In the genomic region with DNA sequence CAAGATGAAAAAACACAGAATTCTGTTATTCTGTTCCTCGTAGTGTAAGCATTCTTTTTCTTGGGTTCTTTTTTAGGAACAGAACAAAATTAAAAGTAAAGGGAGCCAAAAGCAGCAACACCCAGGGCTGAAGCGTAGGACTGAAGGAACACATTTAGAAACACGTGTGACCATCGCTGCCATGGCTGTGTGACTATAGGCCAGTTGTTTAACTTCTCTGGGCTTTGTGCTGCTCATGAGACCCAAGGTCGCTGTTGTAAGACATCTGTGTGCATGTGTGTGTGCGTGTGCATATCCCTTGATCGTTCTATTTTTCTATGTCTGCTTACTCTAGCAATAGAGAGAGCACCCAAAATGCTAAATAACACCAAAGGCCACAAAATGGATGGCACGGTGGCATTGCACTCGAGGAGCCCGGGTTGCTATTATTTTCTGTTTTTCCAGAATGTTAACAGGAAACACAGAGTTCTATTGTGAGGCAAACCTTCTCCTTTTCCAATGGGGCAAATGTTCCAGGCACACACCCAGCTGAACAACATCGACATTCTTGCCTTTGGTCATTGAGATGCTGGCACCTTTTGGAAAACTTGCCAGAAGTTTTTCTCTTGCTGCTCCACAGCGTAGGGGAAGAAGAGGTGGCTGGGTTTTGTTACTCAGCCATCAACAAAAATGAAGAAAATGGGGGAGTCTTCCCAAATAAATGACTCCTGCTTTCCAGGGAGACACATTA, we compare ENCODE assay signal across 16 cellular contexts.
A peak's percentile ranks its signal among the peaks of the same experiment; 100 is the strongest.
DNase-seq lines count a peak whose midpoint lies in the region; ATAC-seq, FAIRE-seq and TF ChIP-seq lines count a peak whose summit lies in the region.
"Had no signal": no experiment of that assay in that cellular context is flagged by ENCODE, and none has a peak within 500 bp of the region (broad histone marks: within the 10 kb centered on the region; RNA-seq: fewer than 3 reads in every experiment).

No MANE protein-coding gene starts in this region.

- H2AFZ ChIP-seq in HCT116 (ENCODE audit: low read depth, low read length, poor library complexity, severe bottlenecking) = peak overlapping the region; percentile 40
- H2AFZ ChIP-seq in K562 (ENCODE audit: low read depth, low read length) = no peak overlapping the region; the same call in 1 of the 2 replicates

- H3K4me1 ChIP-seq in HCT116 (ENCODE audit: control insufficient read depth in 1 of 2, insufficient read depth in 2 of 2, low read length in 2 of 2) = peaks cover 0 to 13% of the 10 kb centered on the region in 2 experiments; a peak in 3 of 4 replicates
- peaks cover 3 to 4% of the 10 kb centered on the region in 2 experiments; a peak in 3 of 5 replicates for H3K4me1 ChIP-seq in K562 (replicated peaks in 1 of 2; ENCODE audit: control insufficient read depth in 2 of 2, insufficient read depth in 2 of 2, low read length in 2 of 2)
- H3K4me1 ChIP-seq in right atrium auricular region = peaks cover 0 to 48% of the 10 kb centered on the region in 2 donors

- DNase-seq in HCT116 (ENCODE audit: low read depth, low spot score) = no peak
- no peak for DNase-seq in K562 (ENCODE audit: extremely low read depth in 1 of 4, low spot score in 3 of 4)
- no peak for DNase-seq in right atrium auricular region (ENCODE audit: low spot score)
- DNase-seq in superior temporal gyrus (ENCODE audit: extremely low spot score) = peak; percentile 48
- no peak for DNase-seq in foreskin fibroblast
- DNase-seq in NCI-H2107 (lab: John Stamatoyannopoulos, UW) = no peak
- no peak for DNase-seq in HEK293T (ENCODE audit: extremely low spot score)
- DNase-seq: activated CD4-positive, CD25-positive, alpha-beta regulatory T cell treated with anti-CD3 and anti-CD28 coated beads, Interleukin-2, amount 50 U/mL, for 72 hours; activated CD8-positive, alpha-beta memory T cell treated with anti-CD3 and anti-CD28 coated beads for 24 hours; activated naive CD8-positive, alpha-beta T cell treated with anti-CD3 and anti-CD28 coated beads, Interleukin-2, amount 50 U/mL, for 24 hours; COR-L47; NCI-H1105; NCI-H524; stimulated activated naive B cell treated with anti-CD40 and anti-IgM and Interleukin-4, amounts not matched to agents 10 μg/mL and 1 μg/mL and 100 μg/mL, for 72 hours; T1000; upper lobe of right lung had no signal

- intact Hi-C loops in HCT116 (cut with micrococcal nuclease) = no loop called here
- intact Hi-C loops in K562 (cut with micrococcal nuclease) = no loop called here

- no peaks in the 10 kb centered on the region for H3K9me1 ChIP-seq in K562 (ENCODE audit: control insufficient read depth, insufficient read depth, low read length)

- H3K4me3 ChIP-seq in HCT116 (replicated peaks in 1 of 2; ENCODE audit: low read depth in 1 of 2, low read length in 2 of 2) (no peak overlapping the region), K562 (no peak overlapping the region), right atrium auricular region (no peak overlapping the region), foreskin fibroblast (ENCODE audit: low read depth in 1 of 2, low read length in 2 of 2) (no peak overlapping the region)
- H3K4me3 ChIP-seq: upper lobe of right lung had no signal

- RAD21 ChIA-PET in HCT116 (lab: Charles Lee; ENCODE audit: low non-redundant PET in 1 of 2, low total read pairs in 2 of 2, uncharacterized antibody in 2 of 2, unreplicated experiment in 2 of 2) = no interaction called here

- TF ChIP-seq RAD21 in HCT116 (IDR thresholded peaks at IDR 0.05; ENCODE audit: low read depth) = no peak
- TF ChIP-seq RAD21 in K562 (CRISPR knock-in tag; conservative IDR thresholded peaks at IDR 0.05 in 1 of 2, IDR thresholded peaks at IDR 0.05 in 1 of 2) = no peak

- H3K36me3 ChIP-seq in HCT116 (ENCODE audit: control insufficient read depth in 1 of 2, insufficient read depth in 2 of 2, low read length in 2 of 2) = no peaks in the 10 kb centered on the region
- no peaks in the 10 kb centered on the region for H3K36me3 ChIP-seq in K562 (ENCODE audit: control insufficient read depth, insufficient read depth, low read length)
- H3K36me3 ChIP-seq in right atrium auricular region = no peaks in the 10 kb centered on the region
- H3K36me3 ChIP-seq: upper lobe of right lung had no signal

- H3K27ac ChIP-seq in HCT116 (ENCODE audit: low read depth, low read length) (no peak overlapping the region), K562 (ENCODE audit: extremely low read depth, low read depth, low read length) (no peak overlapping the region), right atrium auricular region (peak overlapping the region; percentile 61 to 73)
- H3K27ac ChIP-seq: upper lobe of right lung had no signal

- H3K4me2 ChIP-seq in HCT116 (ENCODE audit: low read length) (no peak overlapping the region), K562 (ENCODE audit: insufficient read depth, low read length) (no peak overlapping the region)

- POLR2A ChIA-PET in HCT116 (lab: Charles Lee) (no interaction called here), K562 (lab: Yijun Ruan, JAX) (interaction anchor here (0.7 to 1.0 kb wide), 2 partner anchors 32 to 1555 kb away, joined by 4 read pairs; no protein-coding TSS in a partner anchor), HEK293T (lab: Yijun Ruan, JAX) (no interaction called here)

- H3K9me3 ChIP-seq in HCT116 (ENCODE audit: control insufficient read depth in 1 of 2, insufficient read depth in 1 of 2, low read depth in 1 of 2, low read length in 2 of 2) (no peaks in the 10 kb centered on the region), K562 (replicated peaks; ENCODE audit: control insufficient read depth, insufficient read depth, low read depth, low read length) (no peaks in the 10 kb centered on the region), right atrium auricular region (no peaks in the 10 kb centered on the region)
- H3K9me3 ChIP-seq: upper lobe of right lung had no signal

- TF ChIP-seq POLR2A in HCT116 (IDR thresholded peaks at IDR 0.05; ENCODE audit: borderline replicate concordance, extremely low read depth, insufficient read depth, insufficient read length) (no peak), K562 (conservative IDR thresholded peaks at IDR 0.05) (no peak)

- WGBS in K562 (ENCODE audit: insufficient coverage, low coverage, missing lambda C conversion rate) = 5% methylated on average over 12 of the region's 12 CpGs

- TF ChIP-seq CTCF in HCT116 (IDR thresholded peaks at IDR 0.05 in 2 of 3, conservative IDR thresholded peaks at IDR 0.05 in 1 of 3; ENCODE audit: borderline replicate concordance in 1 of 3, insufficient read depth in 1 of 3, low read depth in 2 of 3, low read length in 2 of 3) = no peak
- no peak for TF ChIP-seq CTCF in K562 (IDR thresholded peaks at IDR 0.05 in 2 of 3, conservative IDR thresholded peaks at IDR 0.05 in 1 of 3; ENCODE audit: insufficient read depth in 2 of 3, low read depth in 1 of 3, low read length in 3 of 3)
- TF ChIP-seq CTCF in right atrium auricular region (IDR thresholded peaks at IDR 0.05) = no peak
- TF ChIP-seq CTCF in foreskin fibroblast (IDR thresholded peaks at IDR 0.05; ENCODE audit: low read depth, low read length) = no peak

- H3K79me2 ChIP-seq in HCT116 (ENCODE audit: insufficient read depth, low read length) = no peaks in the 10 kb centered on the region
- H3K79me2 ChIP-seq in K562 (ENCODE audit: control insufficient read depth, insufficient read depth, low read length) = no peaks in the 10 kb centered on the region

- H3K9ac ChIP-seq in HCT116 (ENCODE audit: low read length) (no peak overlapping the region), K562 (ENCODE audit: insufficient read depth in 1 of 2, low read depth in 2 of 2, low read length in 2 of 2) (no peak overlapping the region)

- CTCF ChIA-PET in HCT116 (lab: Charles Lee) (no interaction called here), K562 (lab: Yijun Ruan, JAX; ENCODE audit: low intra/inter-chr PET ratio) (no interaction called here), HEK293T (lab: Yijun Ruan, JAX) (no interaction called here)

- H3K27me3 ChIP-seq in HCT116 (ENCODE audit: insufficient read depth, low read length) = no peaks in the 10 kb centered on the region
- peaks cover 9 to 43% of the 10 kb centered on the region in 2 experiments for H3K27me3 ChIP-seq in K562 (ENCODE audit: control insufficient read depth in 2 of 2, insufficient read depth in 2 of 2, low read length in 2 of 2)
- H3K27me3 ChIP-seq in right atrium auricular region = no peaks in the 10 kb centered on the region
- H3K27me3 ChIP-seq: upper lobe of right lung had no signal

- H4K20me1 ChIP-seq in HCT116 (ENCODE audit: insufficient read depth) = no peaks in the 10 kb centered on the region
- H4K20me1 ChIP-seq in K562 (replicated peaks; ENCODE audit: control insufficient read depth, insufficient read depth, low read length) = no peaks in the 10 kb centered on the region

- TF ChIP-seq EP300 in K562 (IDR thresholded peaks at IDR 0.05; ENCODE audit: low read length) = no peak

- BruUV-seq in HCT116 (replicated peaks; lab: Mats Ljungman, UMichigan) (no TSS peak), K562 (replicated peaks; lab: Mats Ljungman, UMichigan) (no TSS peak)

- in situ Hi-C loops in K562 (cut with MboI) = no loop called here

- FAIRE-seq in K562 (lab: Jason Lieb, UNC) = no peak

- H3K9me2 ChIP-seq in HCT116 (ENCODE audit: insufficient read depth) = no peaks in the 10 kb centered on the region

- ATAC-seq in HCT116 (no peak), K562 (no peak)
- ATAC-seq: activated naive CD8-positive, alpha-beta T cell treated with anti-CD3 and anti-CD28 coated beads, Interleukin-2, amount 50 U/mL, for 24 hours had no signal

TF ChIP-seq in HCT116, 20 proteins besides CTCF, POLR2A, EP300 and RAD21 (continues in another document):
- TF ChIP-seq, protein P1, sequence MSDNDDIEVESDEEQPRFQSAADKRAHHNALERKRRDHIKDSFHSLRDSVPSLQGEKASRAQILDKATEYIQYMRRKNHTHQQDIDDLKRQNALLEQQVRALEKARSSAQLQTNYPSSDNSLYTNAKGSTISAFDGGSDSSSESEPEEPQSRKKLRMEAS (IDR thresholded peaks at IDR 0.05) = no peak
- TF ChIP-seq EZH2phosphoT487 (IDR thresholded peaks at IDR 0.05; ENCODE audit: borderline replicate concordance) = no peak
- TF ChIP-seq YY1 (IDR thresholded peaks at IDR 0.05; ENCODE audit: extremely low read depth, insufficient replicate concordance, low read depth, low read length) = no peak

TF ChIP-seq in K562, 482 proteins besides CTCF, POLR2A, EP300 and RAD21 (continues in another document):
- TF ChIP-seq ZFP36 (IDR thresholded peaks at IDR 0.05; ENCODE audit: low read depth, low read length, partially characterized antibody) (peak; percentile 58), RBM25 (IDR thresholded peaks at IDR 0.05; ENCODE audit: low read depth, low read length, severe bottlenecking) (peak; percentile 58)

TF ChIP-seq in HEK293T, 16 proteins besides CTCF, POLR2A, EP300 and RAD21 (continues in another document):
- TF ChIP-seq SUZ12 (IDR thresholded peaks at IDR 0.05) (no peak), BHLHE40 (IDR thresholded peaks at IDR 0.05; ENCODE audit: borderline replicate concordance) (no peak), SP1 (IDR thresholded peaks at IDR 0.05) (no peak), HDGF (IDR thresholded peaks at IDR 0.05; ENCODE audit: borderline replicate concordance) (no peak), NFRKB (IDR thresholded peaks at IDR 0.05) (no peak), LEF1 (IDR thresholded peaks at IDR 0.05; ENCODE audit: borderline replicate concordance) (no peak)

Comparison
In these comparisons a context has a peak if more than half of its experiments do, and no peak if none do; other contexts are left out.
1. H3K27ac ChIP-seq: peak in right atrium auricular region (2 of 2); none in HCT116 (single experiment) and K562 (single experiment).